Comparison of ENCODE assay signal across 29 cellular contexts in genomic region chr3:78726545-78726944, GRCh38.
DNase-seq lines count a peak whose midpoint lies in the region; ATAC-seq, FAIRE-seq and TF ChIP-seq lines count a peak whose summit lies in the region.
"Had no signal": no experiment of that assay in that cellular context is flagged by ENCODE, and none has a peak within 500 bp of the region (broad histone marks: within the 10 kb centered on the region; RNA-seq: fewer than 3 reads in every experiment).

No MANE protein-coding gene starts in this region.

- H3K4me1 ChIP-seq in BE2C (peaks cover 21% of the 10 kb centered on the region), HUES48 (ENCODE audit: control insufficient read depth, insufficient read depth, low read length) (peaks cover 58% of the 10 kb centered on the region), left lung (no peaks in the 10 kb centered on the region)

- no peak overlapping the region for H3K9ac ChIP-seq in HUES48 (ENCODE audit: low read depth, low read length)

- intact Hi-C loops in left lung (cut with DNase I): no loop called here

- H3K27me3 ChIP-seq in BE2C (no peaks in the 10 kb centered on the region), HUES48 (ENCODE audit: control insufficient read depth, insufficient read depth, low read length) (no peaks in the 10 kb centered on the region), left lung (no peaks in the 10 kb centered on the region)
- H3K27me3 ChIP-seq: cardiac muscle cell, ovary, stomach, tibial artery had no signal

- TF ChIP-seq CTCF in BE2C (IDR thresholded peaks at IDR 0.05; ENCODE audit: low read depth, low read length) (no peak), left lung (IDR thresholded peaks at IDR 0.05) (no peak)

- no peak for ATAC-seq in HG02970 (IDR thresholded peaks at IDR 0.05; ENCODE audit: low FRiP score, unreplicated experiment)
- no peak for ATAC-seq in left lung
- ATAC-seq: activated CD8-positive, alpha-beta T cell treated with anti-CD3 and anti-CD28 coated beads for 36 hours; effector memory CD8-positive, alpha-beta T cell; left cardiac atrium; naive thymus-derived CD4-positive, alpha-beta T cell; PC-3 had no signal

- H3K9me3 ChIP-seq in BE2C (no peaks in the 10 kb centered on the region), HUES48 (ENCODE audit: control insufficient read depth, insufficient read depth, low read length) (no peaks in the 10 kb centered on the region), left lung (no peaks in the 10 kb centered on the region)
- H3K9me3 ChIP-seq: ovary, stomach, tibial artery had no signal

- H3K4me3 ChIP-seq in BE2C (ENCODE audit: low read depth, low read length): no peak overlapping the region
- H3K4me3 ChIP-seq in HUES48 (ENCODE audit: low read depth, low read length): no peak overlapping the region
- H3K4me3 ChIP-seq in left lung: no peak overlapping the region
- H3K4me3 ChIP-seq: cardiac muscle cell, coronary artery, ovary, stomach, tibial artery had no signal

- FAIRE-seq in H54 (lab: Jason Lieb, UNC): no peak
- FAIRE-seq: G401.6, small intestine had no signal

- H3K36me3 ChIP-seq in BE2C (no peaks in the 10 kb centered on the region), HUES48 (ENCODE audit: control insufficient read depth, insufficient read depth, low read length) (no peaks in the 10 kb centered on the region), left lung (no peaks in the 10 kb centered on the region)
- H3K36me3 ChIP-seq: cardiac muscle cell, ovary, stomach, tibial artery had no signal

- no peak for TF ChIP-seq POLR2A in H54 (IDR thresholded peaks at IDR 0.05; ENCODE audit: low read depth, low read length)

- DNase-seq in BE2C (peak; percentile 40), NCI-H748 treated with DMSO at 0.1 percent for 48 hours (lab: John Stamatoyannopoulos, UW) (peak; percentile 41), islet precursor cell (peak; percentile 67), H54 (ENCODE audit: insufficient read length, low spot score) (no peak), amniotic stem cell (lab: John Stamatoyannopoulos, UW) (no peak), left lung (no peak)
- DNase-seq: activated CD8-positive, alpha-beta T cell treated with anti-CD3 and anti-CD28 coated beads for 36 hours; AML-193; aorta; CD8-positive, alpha-beta memory T cell; DMS53; effector memory CD8-positive, alpha-beta T cell; foreskin fibroblast; HCEC 1CT; left cardiac atrium; naive thymus-derived CD4-positive, alpha-beta T cell; NCI-H1436 treated with DMSO at 0.1 percent for 48 hours; ovary; PC-3; Right ventricle myocardium superior; small intestine; stomach; T-helper 2 cell; tibial artery had no signal

- peak overlapping the region; percentile 15 for H3K27ac ChIP-seq in HUES48 (ENCODE audit: low read depth, low read length)
- no peak overlapping the region for H3K27ac ChIP-seq in left lung
- H3K27ac ChIP-seq: cardiac muscle cell, coronary artery, ovary, stomach, tibial artery had no signal

Comparison
In these comparisons a context has a peak if more than half of its experiments do, and no peak if none do; other contexts are left out.
1. DNase-seq: peak in BE2C (single experiment), NCI-H748 treated with DMSO at 0.1 percent for 48 hours (single experiment) and islet precursor cell (single experiment); none in H54 (single experiment), amniotic stem cell (single experiment) and left lung (0 of 2).